ENCODE assay signal across 18 cellular contexts in the genomic region with DNA sequence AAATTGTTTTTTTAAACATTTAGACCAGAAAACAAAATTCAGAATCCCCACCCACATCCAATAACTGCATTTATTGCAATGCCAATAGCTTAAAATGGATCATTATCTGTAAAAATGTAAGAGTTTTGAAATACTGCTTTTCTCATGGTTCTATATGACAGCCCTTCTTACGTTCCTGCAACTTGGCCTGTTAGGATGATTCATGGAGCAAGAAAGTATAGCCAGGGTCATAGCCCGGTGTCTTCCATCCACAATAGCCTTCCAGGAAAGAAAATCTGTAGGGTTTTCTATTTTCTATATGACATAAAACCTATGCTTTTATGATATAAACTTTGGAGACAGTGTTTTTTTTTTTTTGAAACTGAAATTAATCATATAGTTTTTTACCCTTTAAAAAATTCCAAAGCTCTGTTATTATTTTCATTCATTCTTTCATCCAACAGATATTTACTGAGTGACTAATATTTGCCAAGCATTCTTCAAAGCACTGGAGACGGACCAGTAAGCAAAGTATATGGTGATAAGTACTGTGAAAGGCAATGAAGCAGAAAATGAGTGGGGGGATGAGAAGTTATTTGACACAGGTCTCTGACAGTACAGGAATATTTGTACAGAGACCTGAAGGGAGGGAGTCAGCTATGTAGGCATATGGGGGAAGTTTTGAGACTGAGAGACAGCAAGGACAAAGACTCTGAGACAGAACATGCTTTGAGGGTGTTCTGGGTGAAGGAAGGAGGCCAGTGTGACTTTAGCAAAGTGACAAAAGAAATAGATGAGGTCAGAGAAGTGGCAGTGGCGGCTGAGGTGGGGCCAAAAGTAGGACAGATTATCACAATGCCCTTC. TPM values are rescaled to one million over a fixed set of nuclear protein-coding genes. Genes with fewer than 3 reads are reported as not detected.
DNase-seq lines count a peak whose midpoint lies in the region; ATAC-seq, FAIRE-seq and TF ChIP-seq lines count a peak whose summit lies in the region.
"Had no signal": no experiment of that assay in that cellular context is flagged by ENCODE, and none has a peak within 500 bp of the region (broad histone marks: within the 10 kb centered on the region; RNA-seq: fewer than 3 reads in every experiment).

No MANE protein-coding gene starts in this region.

- CTCF ChIA-PET in PC-9 (lab: Charles Lee): interaction anchor here (0.7 to 1.5 kb wide), 2 partner anchors 102 to 716 kb away, joined by 3 to 6 read pairs; no protein-coding TSS in a partner anchor
- CTCF ChIA-PET in endothelial cell of umbilical vein (lab: Charles Lee): interaction anchor here (1.0 kb wide), 3 partner anchors 13 to 506 kb away, joined by 3 to 4 read pairs (median 3); no protein-coding TSS in a partner anchor

- H3K9ac ChIP-seq in endothelial cell of umbilical vein (replicated peaks; ENCODE audit: extremely low read depth, insufficient read depth, low read length): no peak overlapping the region

- H4K20me1 ChIP-seq in PC-9 (ENCODE audit: insufficient read depth): no peaks in the 10 kb centered on the region
- no peaks in the 10 kb centered on the region for H4K20me1 ChIP-seq in endothelial cell of umbilical vein (replicated peaks; ENCODE audit: control insufficient read depth, extremely low read depth, insufficient read depth, low read length)

- H3K4me2 ChIP-seq in PC-9: peak overlapping the region; percentile 61
- no peak overlapping the region for H3K4me2 ChIP-seq in endothelial cell of umbilical vein (ENCODE audit: insufficient read depth, low read length)

- WGBS in pancreas, 2 donors: 67 to 68% methylated on average over 4 of the region's 4 CpGs

- TF ChIP-seq CTCF in PC-9 (conservative IDR thresholded peaks at IDR 0.05) (no peak), endothelial cell of umbilical vein (IDR thresholded peaks at IDR 0.05; ENCODE audit: extremely low read depth in 1 of 2, insufficient read depth in 1 of 2, low read depth in 1 of 2, low read length in 2 of 2) (no peak), pancreas (IDR thresholded peaks at IDR 0.05) (no peak)

- peak; percentile 75 for DNase-seq in ELR (ENCODE audit: low read depth)
- peak; percentile 45 to 96 for DNase-seq in PC-9
- DNase-seq in endothelial cell of umbilical vein (ENCODE audit: low read depth, low spot score): peak; percentile 11
- no peak for DNase-seq in pancreas
- DNase-seq in NCI-H82 (lab: John Stamatoyannopoulos, UW): no peak
- DNase-seq in H54 (ENCODE audit: insufficient read length, low spot score): no peak
- no peak for DNase-seq in SIG-M5 (lab: John Stamatoyannopoulos, UW)
- DNase-seq: activated CD4-positive, alpha-beta T cell treated with anti-CD3 and anti-CD28 coated beads for 1 hour; activated T-cell treated with anti-CD3 and anti-CD28 coated beads, Interleukin-2, amount 50 U/mL, for 4 hours; CD4-positive, alpha-beta T cell; effector memory CD4-positive, alpha-beta T cell; head of caudate nucleus; KG1; left ventricle myocardium superior; NCI-H187 treated with DMSO at 0.1 percent for 48 hours; sigmoid colon had no signal

- FAIRE-seq in endothelial cell of umbilical vein (lab: Jason Lieb, UNC): no peak
- FAIRE-seq in pancreas (lab: Jason Lieb, UNC): no peak
- FAIRE-seq in H54 (lab: Jason Lieb, UNC): no peak

- ATAC-seq in pancreas: peak in 3 of 4 donors; percentile 39 to 71 (median 67)
- ATAC-seq in GM18870 (IDR thresholded peaks at IDR 0.05; ENCODE audit: unreplicated experiment): no peak
- ATAC-seq: activated T-cell treated with anti-CD3 and anti-CD28 coated beads, Interleukin-2, amount 50 U/mL, for 4 hours; left ventricle myocardium superior; natural killer cell treated with Interleukin-12 subunit alpha and Interleukin-12 subunit beta and Interleukin-15 and Interleukin-18, amount 100 ng/mL, for 72 hours had no signal

- POLR2A ChIA-PET in PC-9 (lab: Charles Lee; ENCODE audit: unreplicated experiment) (interaction anchor here (0.6 to 1.0 kb wide), 2 partner anchors 101 to 1908 kb away, joined by 7 to 14 read pairs; no protein-coding TSS in a partner anchor), endothelial cell of umbilical vein (lab: Charles Lee) (interaction anchor here (0.7 kb wide), 1 partner anchor 185 kb away, joined by 3 read pairs; the partner anchor contains the start of gene RPL22L1)

- no peaks in the 10 kb centered on the region for H3K27me3 ChIP-seq in PC-9 (ENCODE audit: insufficient read depth, low read depth)
- no peaks in the 10 kb centered on the region for H3K27me3 ChIP-seq in endothelial cell of umbilical vein (ENCODE audit: control insufficient read depth in 2 of 2, insufficient read depth in 2 of 2, low read length in 2 of 2)
- H3K27me3 ChIP-seq in pancreas: no peaks in the 10 kb centered on the region
- H3K27me3 ChIP-seq: sigmoid colon had no signal

- H3K9me3 ChIP-seq in PC-9 (ENCODE audit: insufficient read depth, low read depth) (peaks cover 5% of the 10 kb centered on the region; the same call in 1 of the 2 replicates), endothelial cell of umbilical vein (replicated peaks; ENCODE audit: control insufficient read depth, insufficient read depth, low read length) (no peaks in the 10 kb centered on the region), pancreas (no peaks in the 10 kb centered on the region)
- H3K9me3 ChIP-seq: sigmoid colon had no signal

- peaks cover 39% of the 10 kb centered on the region for H3K4me1 ChIP-seq in PC-9 (replicated peaks; ENCODE audit: insufficient read depth)
- H3K4me1 ChIP-seq in endothelial cell of umbilical vein (ENCODE audit: control insufficient read depth, extremely low read depth, insufficient read depth, low read length): peaks cover 17% of the 10 kb centered on the region
- H3K4me1 ChIP-seq in pancreas: peaks cover 0 to 13% (median 5%) of the 10 kb centered on the region in 3 donors
- H3K4me1 ChIP-seq: sigmoid colon had no signal

- BruUV-seq in PC-9 (replicated peaks; lab: Mats Ljungman, UMichigan) (no TSS peak), endothelial cell of umbilical vein (replicated peaks; lab: Mats Ljungman, UMichigan) (no TSS peak)

- intact Hi-C loops in PC-9 (cut with micrococcal nuclease; ENCODE audit: unreplicated experiment) (loop anchor here (1.0 to 10.0 kb wide), 3 partner anchors 101 to 1289 kb away; partner anchors contain the start of gene TNIK), endothelial cell of umbilical vein (cut with micrococcal nuclease) (no loop called here), pancreas (cut with DNase I) (loop anchor here in 1 of 3 donors (10.0 kb wide), 2 partner anchors 119 to 509 kb away; no protein-coding TSS in a partner anchor)

- H3K9me1 ChIP-seq in endothelial cell of umbilical vein (replicated peaks; ENCODE audit: control insufficient read depth, extremely low read depth, insufficient read depth, low read length): no peaks in the 10 kb centered on the region

- no peaks in the 10 kb centered on the region for H3K79me2 ChIP-seq in PC-9 (ENCODE audit: low read depth)
- no peaks in the 10 kb centered on the region for H3K79me2 ChIP-seq in endothelial cell of umbilical vein (ENCODE audit: control insufficient read depth, insufficient read depth, low read length)

- H3F3A ChIP-seq in PC-9 (ENCODE audit: insufficient read depth, low read depth): peaks cover 27% of the 10 kb centered on the region

- H3K4me3 ChIP-seq in PC-9 (peak overlapping the region; percentile 26; the same call in 1 of the 2 replicates), endothelial cell of umbilical vein (replicated peaks in 1 of 3; ENCODE audit: insufficient read depth in 1 of 3, low read depth in 1 of 3, low read length in 3 of 3) (no peak overlapping the region), pancreas (no peak overlapping the region)
- H3K4me3 ChIP-seq: sigmoid colon had no signal

- no peaks in the 10 kb centered on the region for H3K9me2 ChIP-seq in PC-9 (ENCODE audit: insufficient read depth)

- no peak for TF ChIP-seq POLR2A in endothelial cell of umbilical vein (IDR thresholded peaks at IDR 0.05; ENCODE audit: low read depth, low read length)
- TF ChIP-seq POLR2A in H54 (IDR thresholded peaks at IDR 0.05; ENCODE audit: low read depth, low read length): no peak

- dilution Hi-C loops in endothelial cell of umbilical vein (cut with MboI; ENCODE audit: extremely low pct_ligation_motif_present, low sequenced_read_pairs): no loop called here

- H3K36me3 ChIP-seq in PC-9 (ENCODE audit: low read depth) (no peaks in the 10 kb centered on the region), endothelial cell of umbilical vein (ENCODE audit: control insufficient read depth in 2 of 2, extremely low read depth in 1 of 2, insufficient read depth in 2 of 2, low read length in 2 of 2) (no peaks in the 10 kb centered on the region), pancreas (no peaks in the 10 kb centered on the region)
- H3K36me3 ChIP-seq: sigmoid colon had no signal

- peak overlapping the region; percentile 81 for H3K27ac ChIP-seq in PC-9
- peak overlapping the region; percentile 37 for H3K27ac ChIP-seq in endothelial cell of umbilical vein (ENCODE audit: insufficient read depth, low read depth, low read length)
- H3K27ac ChIP-seq in pancreas: no peak overlapping the region
- H3K27ac ChIP-seq: sigmoid colon had no signal

- H2AFZ ChIP-seq in PC-9 (no peak overlapping the region), endothelial cell of umbilical vein (ENCODE audit: low read depth, low read length) (peak overlapping the region; percentile 31)

TF ChIP-seq in endothelial cell of umbilical vein, 7 proteins besides CTCF, POLR2A, EP300 and RAD21:
- no peak for TF ChIP-seq POLR2AphosphoS5 (IDR thresholded peaks at IDR 0.05; ENCODE audit: insufficient read depth, low read depth, low read length)
- TF ChIP-seq FOS (IDR thresholded peaks at IDR 0.05; ENCODE audit: borderline replicate concordance, insufficient read depth, low read length): peak; percentile 10

RNA-seq across cellular contexts. Expression of gene SLC2A2, which starts 29.0 kb away (rescaled TPM):
- total RNA-seq in PC-9 (2021) (not detected in 2 replicates), endothelial cell of umbilical vein (not detected in 2 replicates), pancreas (1 to 10 TPM in 4 of 6 donors, under 1 TPM in 2; 0.59 to 4.3 (median 2.7) TPM)
- polyA plus RNA-seq in endothelial cell of umbilical vein (not detected in 2 replicates), pancreas (1 to 10 TPM; 1.8 to 5.9 TPM)
- not detected in 2 replicates for polyA plus RNA-seq in endothelial cell of umbilical vein (2011; cell fraction: cytosol; rRNA removed)
- polyA plus RNA-seq in endothelial cell of umbilical vein (2011; cell fraction: nucleus; rRNA removed): not detected in 2 replicates
- polyA plus RNA-seq in endothelial cell of umbilical vein (2012): not detected in 2 replicates
- polyA minus RNA-seq in endothelial cell of umbilical vein: not detected in 2 replicates
- polyA minus RNA-seq in endothelial cell of umbilical vein (2011; cell fraction: cytosol; rRNA and poly(A)+ RNA removed): not detected
- not detected in 2 replicates for polyA minus RNA-seq in endothelial cell of umbilical vein (2011; cell fraction: nucleus; rRNA and poly(A)+ RNA removed)
- total RNA-seq: CD4-positive, alpha-beta T cell; left ventricle myocardium superior; natural killer cell treated with Interleukin-12 subunit alpha and Interleukin-12 subunit beta and Interleukin-15 and Interleukin-18, amount 100 ng/mL, for 72 hours; sigmoid colon had no signal
- polyA plus RNA-seq: sigmoid colon had no signal

Comparison
In these comparisons a context has a peak if more than half of its experiments do, and no peak if none do; other contexts are left out.
1. DNase-seq: peak in ELR (single experiment), PC-9 (2 of 2) and endothelial cell of umbilical vein (single experiment); none in pancreas (0 of 6), NCI-H82 (single experiment), H54 (single experiment) and SIG-M5 (single experiment).
2. H3K27ac ChIP-seq: peak in PC-9 (single experiment) and endothelial cell of umbilical vein (single experiment); none in pancreas (0 of 4).